ENCODE assay signal across 7 cellular contexts in the genomic region with DNA sequence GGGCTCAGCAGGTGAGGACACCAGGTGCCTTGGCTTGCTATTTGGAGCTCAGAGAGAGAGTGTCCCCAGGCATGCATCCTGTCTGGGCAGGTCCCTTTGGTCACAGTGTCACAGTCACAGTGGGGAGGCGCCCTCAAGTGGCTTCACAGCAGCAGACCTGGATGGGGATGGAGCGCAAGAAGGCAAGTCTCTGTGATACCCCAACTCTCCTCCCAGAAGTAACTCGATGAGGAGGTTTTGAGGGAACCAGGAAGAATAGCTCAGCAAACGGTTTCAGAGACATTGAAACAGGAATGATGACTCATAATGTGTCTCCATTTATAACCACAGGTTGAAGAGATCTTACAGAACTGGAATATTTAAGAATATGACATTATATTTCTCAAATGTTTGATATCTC.
A peak's percentile ranks its signal among the peaks of the same experiment; 100 is the strongest.
DNase-seq lines count a peak whose midpoint lies in the region; ATAC-seq and TF ChIP-seq lines count a peak whose summit lies in the region.

No MANE protein-coding gene starts in this region.

- intact Hi-C loops in activated CD4-positive, alpha-beta memory T cell treated with anti-CD3 and anti-CD28 coated beads for 36 hours (cut with micrococcal nuclease): loop anchor here (1.0 kb wide), 1 partner anchor 132 kb away; no protein-coding TSS in a partner anchor
- intact Hi-C loops in Right ventricle myocardium superior (cut with DNase I): no loop called here

- peak; percentile 91 for TF ChIP-seq CTCF in GM06990 (IDR thresholded peaks at IDR 0.05; ENCODE audit: insufficient read depth, low read length, poor library complexity, severe bottlenecking)

- H3K4me3 ChIP-seq in GM06990 (replicated peaks; ENCODE audit: low read depth, low read length): no peak overlapping the region

- H3K27ac Mint-ChIP-seq in activated CD4-positive, alpha-beta memory T cell treated with anti-CD3 and anti-CD28 coated beads for 36 hours: no peak overlapping the region

- no peak overlapping the region for H3K4me3 Mint-ChIP-seq in activated CD4-positive, alpha-beta memory T cell treated with anti-CD3 and anti-CD28 coated beads for 36 hours

- no peaks in the 10 kb centered on the region for H3K36me3 ChIP-seq in GM06990 (ENCODE audit: control insufficient read depth, insufficient read depth, low read length)

- POLR2A ChIA-PET in activated CD4-positive, alpha-beta memory T cell treated with anti-CD3 and anti-CD28 coated beads for 36 hours (lab: Charles Lee): no interaction called here

- CTCF ChIA-PET in activated CD4-positive, alpha-beta memory T cell treated with anti-CD3 and anti-CD28 coated beads for 36 hours (lab: Charles Lee): interaction anchor here (0.7 to 1.5 kb wide), 2 partner anchors 132 to 134 kb away, joined by 3 read pairs; no protein-coding TSS in a partner anchor

- no peaks in the 10 kb centered on the region; the same call in none of the 2 replicates for H3K27me3 ChIP-seq in GM06990 (replicated peaks; ENCODE audit: control insufficient read depth, insufficient read depth, low read length)

- ATAC-seq in GM21381 (IDR thresholded peaks at IDR 0.05; ENCODE audit: unreplicated experiment): peak; percentile 88
- ATAC-seq in Right ventricle myocardium superior (ENCODE audit: poor library complexity): peak; percentile 75

- H3K9me3 Mint-ChIP-seq in activated CD4-positive, alpha-beta memory T cell treated with anti-CD3 and anti-CD28 coated beads for 36 hours: no peaks in the 10 kb centered on the region

- no peaks in the 10 kb centered on the region for H3K4me1 Mint-ChIP-seq in activated CD4-positive, alpha-beta memory T cell treated with anti-CD3 and anti-CD28 coated beads for 36 hours (ENCODE audit: low read depth)

- DNase-seq in GM06990 (ENCODE audit: extremely low read depth, insufficient read length) (peak; percentile 31), HS-5 (ENCODE audit: low read depth) (peak; percentile 30), Right ventricle myocardium superior (peak; percentile 50)
- DNase-seq in activated CD4-positive, alpha-beta memory T cell treated with anti-CD3 and anti-CD28 coated beads for 36 hours: peak; percentile 55
- DNase-seq in stimulated activated CD4-positive, alpha-beta T cell treated with anti-CD3 and anti-CD28 coated beads, Interleukin-2, amount 100 ng/mL, for 48 hours: peak; percentile 10 to 15
- no peak for DNase-seq in activated CD4-positive, CD25-positive, alpha-beta regulatory T cell treated with anti-CD3 and anti-CD28 coated beads, Interleukin-2, amount 50 U/mL, for 72 hours

- H3K27me3 Mint-ChIP-seq in activated CD4-positive, alpha-beta memory T cell treated with anti-CD3 and anti-CD28 coated beads for 36 hours: peaks cover 31% of the 10 kb centered on the region

- no peaks in the 10 kb centered on the region for H3K36me3 Mint-ChIP-seq in activated CD4-positive, alpha-beta memory T cell treated with anti-CD3 and anti-CD28 coated beads for 36 hours
